26 cellular contexts compared by ENCODE assay signal in the genomic region with DNA sequence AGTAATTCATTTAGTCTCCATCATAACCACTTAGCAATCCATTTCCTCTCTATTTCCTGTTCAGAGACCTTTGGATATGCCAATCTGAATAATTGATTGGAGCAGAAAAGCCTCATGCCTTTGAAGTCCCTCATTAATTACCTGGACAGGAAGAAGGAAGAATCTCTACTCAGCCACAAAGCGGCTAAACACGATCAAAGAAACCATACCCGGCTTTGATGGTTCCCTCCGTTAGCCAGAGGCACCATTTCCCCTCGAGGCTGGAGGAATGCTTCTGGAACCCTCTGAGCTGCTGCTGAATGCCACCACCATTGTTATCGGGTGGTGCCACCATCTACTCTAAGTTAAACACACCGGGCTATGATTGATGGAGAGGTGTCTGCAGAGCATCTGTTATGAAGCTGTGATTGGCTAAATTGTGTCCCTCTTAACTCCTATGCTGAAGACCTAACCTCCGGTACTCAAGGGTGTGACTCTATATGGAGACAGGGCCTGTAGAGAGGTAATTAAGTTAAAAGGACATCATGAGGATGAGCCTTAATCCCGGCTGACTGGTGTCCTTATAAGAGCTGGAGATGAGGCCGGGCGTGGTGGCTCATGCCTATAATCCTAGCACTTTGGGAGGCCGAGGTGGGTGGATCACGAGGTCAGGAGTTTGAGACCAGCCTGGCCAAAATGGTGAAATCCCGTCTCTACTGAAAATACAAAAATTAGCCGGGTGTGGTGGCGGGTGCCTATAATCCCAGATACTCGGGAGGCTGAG.
"Had no signal": no experiment of that assay in that cellular context is flagged by ENCODE, and none has a peak within 500 bp of the region (broad histone marks: within the 10 kb centered on the region; RNA-seq: fewer than 3 reads in every experiment).

No MANE protein-coding gene starts in this region.

- DNase-seq: activated CD4-positive, alpha-beta T cell treated with anti-CD3 and anti-CD28 coated beads for 36 hours; activated CD4-positive, CD25-positive, alpha-beta regulatory T cell; activated CD8-positive, alpha-beta memory T cell treated with anti-CD3 and anti-CD28 coated beads for 24 hours; activated effector memory CD4-positive, alpha-beta T cell treated with anti-CD3 and anti-CD28 coated beads, Interleukin-2, amount 50 U/mL, for 16 hours; activated naive CD4-positive, alpha-beta T cell treated with anti-CD3 and anti-CD28 coated beads, Interleukin-2, amount 10 ng/mL, durations not matched to agents 7 days and 5 days; activated naive CD8-positive, alpha-beta T cell treated with anti-CD3 and anti-CD28 coated beads, Interleukin-2, amount 10 ng/mL, durations not matched to agents 7 days and 5 days; activated T-cell treated with anti-CD3 and anti-CD28 coated beads, Interleukin-2, amount 50 U/mL, for 1 hour; cortex of kidney; hypothalamus; immature natural killer cell; mesendoderm; naive B cell; nephron progenitor cell; right cardiac atrium; stimulated activated CD4-positive, alpha-beta T cell treated with anti-CD3 and anti-CD28 coated beads, Interleukin-15, amount 100 ng/mL, for 24 hours; stimulated activated CD4-positive, alpha-beta T cell treated with anti-CD3 and anti-CD28 coated beads, Interleukin-2, amount 100 ng/mL, for 24 hours; stimulated activated naive B cell treated with anti-CD40 and anti-IgM and Interleukin-4, amounts not matched to agents 10 μg/mL and 1 μg/mL and 100 μg/mL, for 72 hours; stomach had no signal

- H3K9me3 ChIP-seq: ascending aorta, gastroesophageal sphincter, neutrophil, stomach, tibial artery had no signal

- H3K27ac ChIP-seq: cardiac muscle cell, neutrophil, parathyroid adenoma had no signal

- H3K27ac Mint-ChIP-seq: activated CD4-positive, alpha-beta T cell treated with anti-CD3 and anti-CD28 coated beads for 36 hours; activated naive CD4-positive, alpha-beta T cell treated with anti-CD3 and anti-CD28 coated beads, Interleukin-2, amount 10 ng/mL, durations not matched to agents 7 days and 5 days; activated naive CD8-positive, alpha-beta T cell treated with anti-CD3 and anti-CD28 coated beads, Interleukin-2, amount 10 ng/mL, durations not matched to agents 7 days and 5 days; activated T-helper 1 cell treated with anti-CD3 and anti-CD28 coated beads, Interleukin-12 subunit alpha, Interleukin-12 subunit beta, Interleukin-2, Interleukin-4 antibody, amounts not matched to agents 30 ng/mL and 10 ng/mL and 1 ng/mL, durations not matched to agents 14 hours and 24 hours and 36 hours; immature natural killer cell; naive B cell; nephron progenitor cell; stimulated activated naive B cell treated with anti-CD40 and anti-IgM and Interleukin-4, amounts not matched to agents 10 μg/mL and 1 μg/mL and 100 μg/mL, for 72 hours had no signal

- H3K79me2 ChIP-seq: parathyroid adenoma had no signal

- H3K9me3 Mint-ChIP-seq: activated naive CD4-positive, alpha-beta T cell treated with anti-CD3 and anti-CD28 coated beads, Interleukin-2, amount 10 ng/mL, durations not matched to agents 7 days and 5 days; activated naive CD8-positive, alpha-beta T cell treated with anti-CD3 and anti-CD28 coated beads, Interleukin-2, amount 10 ng/mL, durations not matched to agents 7 days and 5 days; activated T-helper 1 cell treated with anti-CD3 and anti-CD28 coated beads, Interleukin-12 subunit alpha, Interleukin-12 subunit beta, Interleukin-2, Interleukin-4 antibody, amounts not matched to agents 30 ng/mL and 10 ng/mL and 1 ng/mL, durations not matched to agents 14 hours and 24 hours and 36 hours had no signal

- H3K4me3 ChIP-seq: cardiac muscle cell, lung had no signal

- H3K36me3 ChIP-seq: ascending aorta, cardiac muscle cell, gastroesophageal sphincter, neutrophil, stomach, tibial artery had no signal

- H3K9ac ChIP-seq: parathyroid adenoma had no signal

- ATAC-seq: activated CD4-positive, alpha-beta T cell treated with anti-CD3 and anti-CD28 coated beads for 36 hours; stimulated activated naive B cell treated with anti-CD40 and anti-IgM and Interleukin-4, amounts not matched to agents 10 μg/mL and 1 μg/mL and 100 μg/mL, for 72 hours had no signal

- H3K4me1 ChIP-seq: parathyroid adenoma had no signal

- H3K4me3 Mint-ChIP-seq: activated CD4-positive, alpha-beta T cell treated with anti-CD3 and anti-CD28 coated beads for 36 hours; activated naive CD4-positive, alpha-beta T cell treated with anti-CD3 and anti-CD28 coated beads, Interleukin-2, amount 10 ng/mL, durations not matched to agents 7 days and 5 days; activated naive CD8-positive, alpha-beta T cell treated with anti-CD3 and anti-CD28 coated beads, Interleukin-2, amount 10 ng/mL, durations not matched to agents 7 days and 5 days; activated T-helper 1 cell treated with anti-CD3 and anti-CD28 coated beads, Interleukin-12 subunit alpha, Interleukin-12 subunit beta, Interleukin-2, Interleukin-4 antibody, amounts not matched to agents 30 ng/mL and 10 ng/mL and 1 ng/mL, durations not matched to agents 14 hours and 24 hours and 36 hours; naive B cell; stimulated activated naive B cell treated with anti-CD40 and anti-IgM and Interleukin-4, amounts not matched to agents 10 μg/mL and 1 μg/mL and 100 μg/mL, for 72 hours had no signal

- H3K27me3 ChIP-seq: ascending aorta, cardiac muscle cell, gastroesophageal sphincter, stomach had no signal

- H3K36me3 Mint-ChIP-seq: activated naive CD4-positive, alpha-beta T cell treated with anti-CD3 and anti-CD28 coated beads, Interleukin-2, amount 10 ng/mL, durations not matched to agents 7 days and 5 days; activated naive CD8-positive, alpha-beta T cell treated with anti-CD3 and anti-CD28 coated beads, Interleukin-2, amount 10 ng/mL, durations not matched to agents 7 days and 5 days; immature natural killer cell; naive B cell; stimulated activated naive B cell treated with anti-CD40 and anti-IgM and Interleukin-4, amounts not matched to agents 10 μg/mL and 1 μg/mL and 100 μg/mL, for 72 hours had no signal

- H3K4me1 Mint-ChIP-seq: activated CD4-positive, alpha-beta T cell treated with anti-CD3 and anti-CD28 coated beads for 36 hours; activated naive CD4-positive, alpha-beta T cell treated with anti-CD3 and anti-CD28 coated beads, Interleukin-2, amount 10 ng/mL, durations not matched to agents 7 days and 5 days; activated naive CD8-positive, alpha-beta T cell treated with anti-CD3 and anti-CD28 coated beads, Interleukin-2, amount 10 ng/mL, durations not matched to agents 7 days and 5 days had no signal
